In genomic region chr9:6930827-6931226, GRCh38 we compare ENCODE assay signal across 19 cellular contexts.
A peak's percentile ranks its signal among the peaks of the same experiment; 100 is the strongest.
DNase-seq lines count a peak whose midpoint lies in the region; ATAC-seq and TF ChIP-seq lines count a peak whose summit lies in the region.
"Had no signal": no experiment of that assay in that cellular context is flagged by ENCODE, and none has a peak within 500 bp of the region (broad histone marks: within the 10 kb centered on the region; RNA-seq: fewer than 3 reads in every experiment).

No MANE protein-coding gene starts in this region.

- DNase-seq in EH (ENCODE audit: low read depth) (peak; percentile 87), NCI-H226 (peak; percentile 82), epithelial cell of esophagus (ENCODE audit: low read depth) (peak; percentile 70), non-pigmented ciliary epithelial cell (ENCODE audit: low read depth) (peak; percentile 61), glomerular visceral epithelial cell (ENCODE audit: extremely low spot score) (no peak)
- no peak for DNase-seq in activated CD4-positive, alpha-beta T cell treated with anti-CD3 and anti-CD28 coated beads for 4 hours
- DNase-seq: activated CD8-positive, alpha-beta T cell treated with anti-CD3 and anti-CD28 coated beads for 36 hours; activated T-cell treated with anti-CD3 and anti-CD28 coated beads, Interleukin-2, amount 50 U/mL, for 72 hours; effector CD8-positive, alpha-beta T cell; NCI-H1930; ovary; Right ventricle myocardium superior; testis had no signal

- H3K4me3 ChIP-seq in epithelial cell of esophagus (ENCODE audit: low read length) = no peak overlapping the region
- H3K4me3 ChIP-seq: BLaER1 treated with 17β-estradiol and CSF1 and Interleukin-3, amounts not matched to agents 10 nM and 100 nM; HAP-1; ovary; skin epidermis; testis had no signal

- TF ChIP-seq CTCF in epithelial cell of esophagus (IDR thresholded peaks at IDR 0.05; ENCODE audit: insufficient read depth, low read depth, low read length, missing control alignments) = no peak

- ATAC-seq in GM21515 (IDR thresholded peaks at IDR 0.05; ENCODE audit: unreplicated experiment) (no peak), HG02852 (IDR thresholded peaks at IDR 0.05; ENCODE audit: unreplicated experiment) (no peak)
- ATAC-seq: WTC11 had no signal

Comparison
In these comparisons a context has a peak if more than half of its experiments do, and no peak if none do; other contexts are left out.
1. DNase-seq: peak in EH (single experiment), NCI-H226 (single experiment), epithelial cell of esophagus (single experiment) and non-pigmented ciliary epithelial cell (single experiment); none in activated CD4-positive, alpha-beta T cell treated with anti-CD3 and anti-CD28 coated beads for 4 hours (0 of 2) and glomerular visceral epithelial cell (single experiment).